In genomic region chr11:72524711-72525110, GRCh38 we compare ENCODE assay signal across 19 cellular contexts.
A peak's percentile ranks its signal among the peaks of the same experiment; 100 is the strongest.
DNase-seq lines count a peak whose midpoint lies in the region; TF ChIP-seq lines count a peak whose summit lies in the region.
"Had no signal": no experiment of that assay in that cellular context is flagged by ENCODE, and none has a peak within 500 bp of the region (broad histone marks: within the 10 kb centered on the region; RNA-seq: fewer than 3 reads in every experiment).

No MANE protein-coding gene starts in this region.

- intact Hi-C loops in lower leg skin (cut with DNase I; ENCODE audit: low total_unique reads): no loop called here

- peak overlapping the region; percentile 54 for H3K27ac ChIP-seq in cingulate gyrus (ENCODE audit: low read depth, low read length)
- H3K27ac ChIP-seq in substantia nigra (ENCODE audit: low read depth, low read length, poor library complexity, severe bottlenecking): peak overlapping the region; percentile 1

- H3K27ac Mint-ChIP-seq in activated T-cell treated with anti-CD3 and anti-CD28 coated beads, Interleukin-2, amount 50 U/mL, for 24 hours: no peak overlapping the region
- H3K27ac Mint-ChIP-seq: activated B cell treated with CpG ODN at 0.5 μM for 24 hours; IgD-negative memory B cell; stimulated activated memory B cell treated with anti-CD40 and anti-IgM and Interleukin-4, amounts not matched to agents 10 μg/mL and 1 μg/mL and 100 μg/mL, for 72 hours had no signal

- H3K27me3 Mint-ChIP-seq in activated T-cell treated with anti-CD3 and anti-CD28 coated beads, Interleukin-2, amount 50 U/mL, for 24 hours: no peaks in the 10 kb centered on the region
- H3K27me3 Mint-ChIP-seq: stimulated activated memory B cell treated with anti-CD40 and anti-IgM and Interleukin-4, amounts not matched to agents 10 μg/mL and 1 μg/mL and 100 μg/mL, for 72 hours had no signal

- no peaks in the 10 kb centered on the region for H3K36me3 Mint-ChIP-seq in activated T-cell treated with anti-CD3 and anti-CD28 coated beads, Interleukin-2, amount 50 U/mL, for 24 hours (ENCODE audit: low read depth)
- H3K36me3 Mint-ChIP-seq: stimulated activated memory B cell treated with anti-CD40 and anti-IgM and Interleukin-4, amounts not matched to agents 10 μg/mL and 1 μg/mL and 100 μg/mL, for 72 hours had no signal

- peaks cover 18% of the 10 kb centered on the region for H3K4me1 Mint-ChIP-seq in activated T-cell treated with anti-CD3 and anti-CD28 coated beads, Interleukin-2, amount 50 U/mL, for 24 hours (ENCODE audit: low read depth)
- H3K4me1 Mint-ChIP-seq: neural crest cell had no signal

- TF ChIP-seq CTCF in lower leg skin (IDR thresholded peaks at IDR 0.05): no peak

- WGBS in lower leg skin, 2 donors: 89 to 95% methylated on average over 2 of the region's 2 CpGs

- no peak overlapping the region for H3K4me3 Mint-ChIP-seq in activated T-cell treated with anti-CD3 and anti-CD28 coated beads, Interleukin-2, amount 50 U/mL, for 24 hours
- H3K4me3 Mint-ChIP-seq: activated B cell treated with CpG ODN at 0.5 μM for 24 hours; IgD-negative memory B cell; neural crest cell; stimulated activated memory B cell treated with anti-CD40 and anti-IgM and Interleukin-4, amounts not matched to agents 10 μg/mL and 1 μg/mL and 100 μg/mL, for 72 hours had no signal

- no peak overlapping the region for H3K4me3 ChIP-seq in lower leg skin (ENCODE audit: low read depth, poor library complexity, severe bottlenecking)

- TF ChIP-seq POLR2A in lower leg skin (IDR thresholded peaks at IDR 0.05): no peak

- no peaks in the 10 kb centered on the region for H3K9me3 Mint-ChIP-seq in activated T-cell treated with anti-CD3 and anti-CD28 coated beads, Interleukin-2, amount 50 U/mL, for 24 hours
- H3K9me3 Mint-ChIP-seq: activated B cell treated with CpG ODN at 0.5 μM for 24 hours; IgD-negative memory B cell; neural crest cell; stimulated activated memory B cell treated with anti-CD40 and anti-IgM and Interleukin-4, amounts not matched to agents 10 μg/mL and 1 μg/mL and 100 μg/mL, for 72 hours had no signal

- peak; percentile 42 for DNase-seq in GM04503 (ENCODE audit: low read depth)
- DNase-seq in RKO (ENCODE audit: low spot score): peak; percentile 73
- no peak for DNase-seq in substantia nigra (lab: John Stamatoyannopoulos, UW)
- no peak for DNase-seq in NCI-H1694 treated with DMSO at 0.1 percent for 48 hours (lab: John Stamatoyannopoulos, UW)
- DNase-seq in activated T-cell treated with anti-CD3 and anti-CD28 coated beads, Interleukin-2, amount 50 U/mL, for 24 hours: no peak
- DNase-seq in lower leg skin (ENCODE audit: low spot score in 2 of 2): no peak
- DNase-seq: activated B cell treated with CpG ODN at 0.5 μM for 24 hours; activated CD4-positive, alpha-beta T cell treated with anti-CD3 and anti-CD28 coated beads, Interleukin-2, amount 50 U/mL, for 48 hours; activated gamma-delta T cell; activated T-cell treated with anti-CD3 and anti-CD28 coated beads for 4 hours; BE2C; NCI-H1436; NCI-H524; NK-92 treated with Interleukin-12 subunit alpha and Interleukin-12 subunit beta, amount 100 ng/mL, for 24 hours; RPMI8226 had no signal

Comparison
In these comparisons a context has a peak if more than half of its experiments do, and no peak if none do; other contexts are left out.
1. DNase-seq: peak in GM04503 (single experiment) and RKO (single experiment); none in substantia nigra (0 of 49), NCI-H1694 treated with DMSO at 0.1 percent for 48 hours (single experiment), activated T-cell treated with anti-CD3 and anti-CD28 coated beads, Interleukin-2, amount 50 U/mL, for 24 hours (single experiment) and lower leg skin (0 of 2).